1 cellular context compared by ENCODE assay signal in genomic region chr3:128372707-128373533, GRCh38.
TF ChIP-seq lines count a peak whose summit lies in the region.

No MANE protein-coding gene starts in this region.

TF ChIP-seq in GM12878, 131 proteins besides CTCF, POLR2A, EP300 and RAD21 (continued from another document):
- TF ChIP-seq POLR2AphosphoS5 (IDR thresholded peaks at IDR 0.05; ENCODE audit: low read length) = no peak
- no peak for TF ChIP-seq SMAD1 (IDR thresholded peaks at IDR 0.05; ENCODE audit: low read depth, partially characterized antibody)
- no peak for TF ChIP-seq ZNF24 (IDR thresholded peaks at IDR 0.05)
- TF ChIP-seq KAT2A (conservative IDR thresholded peaks at IDR 0.05; ENCODE audit: control insufficient read depth, low read depth, low read length) = no peak
- TF ChIP-seq EZH2 (IDR thresholded peaks at IDR 0.05; ENCODE audit: borderline replicate concordance, control insufficient read depth, low read depth, low read length) = no peak
- no peak for TF ChIP-seq KDM1A (IDR thresholded peaks at IDR 0.05; ENCODE audit: borderline replicate concordance)
- TF ChIP-seq GATAD2B (conservative IDR thresholded peaks at IDR 0.05; ENCODE audit: low read depth) = no peak
- TF ChIP-seq ATF3 (IDR thresholded peaks at IDR 0.05; ENCODE audit: borderline replicate concordance, extremely low read depth, low read depth, low read length) = no peak
- TF ChIP-seq ETV6 (conservative IDR thresholded peaks at IDR 0.05 in 1 of 2, IDR thresholded peaks at IDR 0.05 in 1 of 2; ENCODE audit: borderline replicate concordance in 1 of 2, low read depth in 1 of 2) = no peak
- TF ChIP-seq RFX5 (IDR thresholded peaks at IDR 0.05; ENCODE audit: low read depth, low read length) = no peak
- TF ChIP-seq NR2C1 (IDR thresholded peaks at IDR 0.05) = no peak
TF ChIP-seq in GM12878: peak in this region for 0.
